In genomic region chr12:14919455-14919854, GRCh38 we compare ENCODE assay signal across 35 cellular contexts. TPM values are rescaled to one million over a fixed set of nuclear protein-coding genes. Genes with fewer than 3 reads are reported as not detected.
"Had no signal": no experiment of that assay in that cellular context is flagged by ENCODE, and none has a peak within 500 bp of the region (broad histone marks: within the 10 kb centered on the region; RNA-seq: fewer than 3 reads in every experiment).

No MANE protein-coding gene starts in this region.

- H3K27me3 Mint-ChIP-seq: activated CD4-positive, alpha-beta memory T cell treated with anti-CD3 and anti-CD28 coated beads for 36 hours; central memory CD8-positive, alpha-beta T cell had no signal

- H3K27ac ChIP-seq: cardiac muscle cell, colonic mucosa, KMS-11, SJCRH30, SK-N-MC had no signal

- H3K9me3 ChIP-seq: colonic mucosa, SJCRH30 had no signal

- H3K27ac Mint-ChIP-seq: activated naive CD4-positive, alpha-beta T cell treated with anti-CD3 and anti-CD28 coated beads for 36 hours; activated T-cell treated with anti-CD3 and anti-CD28 coated beads, Interleukin-2, amount 50 U/mL, for 72 hours had no signal

- H3K4me3 Mint-ChIP-seq: activated CD4-positive, alpha-beta memory T cell treated with anti-CD3 and anti-CD28 coated beads for 36 hours; activated naive CD4-positive, alpha-beta T cell treated with anti-CD3 and anti-CD28 coated beads for 36 hours; activated T-cell treated with anti-CD3 and anti-CD28 coated beads, Interleukin-2, amount 50 U/mL, for 72 hours; central memory CD8-positive, alpha-beta T cell; T-helper 2 cell treated with Interferon-gamma antibody and Interleukin-4, amounts not matched to agents 5 μg/mL and 100 μg/mL, for 36 hours had no signal

- H3K36me3 ChIP-seq: cardiac muscle cell, colonic mucosa, SJCRH30 had no signal

- H3K4me3 ChIP-seq: cardiac muscle cell, colonic mucosa, SJCRH30, SK-N-MC had no signal

- DNase-seq: activated CD4-positive, alpha-beta memory T cell treated with anti-CD3 and anti-CD28 coated beads for 36 hours; activated CD4-positive, alpha-beta T cell treated with anti-CD3 and anti-CD28 coated beads, Interleukin-2, amount 50 U/mL, for 1 hour; activated gamma-delta T cell treated with Interleukin-2 at 50 U/mL for 16 hours; activated naive CD4-positive, alpha-beta T cell treated with anti-CD3 and anti-CD28 coated beads for 36 hours; activated T-cell treated with anti-CD3 and anti-CD28 coated beads, Interleukin-2, amount 50 U/mL, for 1 hour; activated T-cell treated with anti-CD3 and anti-CD28 coated beads, Interleukin-2, amount 50 U/mL, for 72 hours; amniotic stem cell; aorta; colonic mucosa; NCI-H1092 treated with DMSO at 0.1 percent for 48 hours; NCI-H1417; NCI-H146; NCI-H187; NCI-H2029 treated with DMSO at 0.1 percent for 48 hours; NCI-H2107; NCI-H2171 treated with DMSO at 0.1 percent for 48 hours; NCI-H226; NCI-H446 treated with DMSO at 0.1 percent for 48 hours; NCI-H524 treated with DMSO at 0.1 percent for 48 hours; SHP77; SJCRH30 had no signal

- H3K9me3 Mint-ChIP-seq: activated CD4-positive, alpha-beta memory T cell treated with anti-CD3 and anti-CD28 coated beads for 36 hours; activated naive CD4-positive, alpha-beta T cell treated with anti-CD3 and anti-CD28 coated beads for 36 hours; activated naive CD4-positive, alpha-beta T cell treated with anti-CD3 and anti-CD28 coated beads, Interleukin-2, amount 50 U/mL, for 72 hours; activated T-cell treated with anti-CD3 and anti-CD28 coated beads, Interleukin-2, amount 50 U/mL, for 72 hours; activated T-helper 2 cell treated with anti-CD3 and anti-CD28 coated beads, Interferon-gamma antibody, Interleukin-2, Interleukin-4, amounts not matched to agents 10 μg/mL and 5 μg/mL and 100 μg/mL, durations not matched to agents 14 hours and 24 hours and 36 hours; central memory CD8-positive, alpha-beta T cell; T-helper 2 cell treated with Interferon-gamma antibody and Interleukin-4, amounts not matched to agents 5 μg/mL and 100 μg/mL, for 36 hours had no signal

- ATAC-seq: Panc1 had no signal

- H3K27me3 ChIP-seq: cardiac muscle cell, colonic mucosa, SJCRH30 had no signal

- H3K4me1 ChIP-seq: colonic mucosa had no signal

RNA-seq across cellular contexts. Expression of gene ERP27, which starts 18.9 kb away (rescaled TPM):
- total RNA-seq: cardiac muscle cell, LHCN-M2, M059J, RPMI7951, SJCRH30 had no signal
- polyA plus RNA-seq: cardiac muscle cell had no signal

RNA-seq across cellular contexts. Expression of gene MGP, which starts 33.8 kb away (rescaled TPM):
- total RNA-seq: activated CD4-positive, alpha-beta memory T cell treated with anti-CD3 and anti-CD28 coated beads for 36 hours; activated CD8-positive, alpha-beta memory T cell treated with anti-CD3 and anti-CD28 coated beads for 36 hours; activated naive CD4-positive, alpha-beta T cell treated with anti-CD3 and anti-CD28 coated beads for 36 hours; activated T-helper 2 cell treated with anti-CD3 and anti-CD28 coated beads, Interferon-gamma antibody, Interleukin-2, Interleukin-4, amounts not matched to agents 10 μg/mL and 5 μg/mL and 100 μg/mL, durations not matched to agents 14 hours and 24 hours and 36 hours; cardiac muscle cell; LHCN-M2 had no signal

RNA-seq across cellular contexts. Expression of gene PDE6H, which starts 53.4 kb away (rescaled TPM):
- total RNA-seq: activated CD4-positive, alpha-beta memory T cell treated with anti-CD3 and anti-CD28 coated beads for 36 hours; activated CD8-positive, alpha-beta memory T cell treated with anti-CD3 and anti-CD28 coated beads for 36 hours; activated naive CD4-positive, alpha-beta T cell treated with anti-CD3 and anti-CD28 coated beads for 36 hours; activated naive CD4-positive, alpha-beta T cell treated with anti-CD3 and anti-CD28 coated beads, Interleukin-2, amount 50 U/mL, for 72 hours; activated T-cell treated with anti-CD3 and anti-CD28 coated beads, Interleukin-2, amount 50 U/mL, for 72 hours; activated T-helper 2 cell treated with anti-CD3 and anti-CD28 coated beads, Interferon-gamma antibody, Interleukin-2, Interleukin-4, amounts not matched to agents 10 μg/mL and 5 μg/mL and 100 μg/mL, durations not matched to agents 14 hours and 24 hours and 36 hours; aorta; cardiac muscle cell; chondrocyte; colonic mucosa; LHCN-M2; M059J; RPMI7951; SJCRH30; T-helper 1 cell treated with Interleukin-12 subunit alpha and Interleukin-12 subunit beta and Interleukin-4 antibody, amounts not matched to agents 30 ng/mL and 1 ng/mL, for 36 hours had no signal
- polyA plus RNA-seq: aorta, cardiac muscle cell had no signal
